ENCODE assay signal across 15 cellular contexts in the genomic region with DNA sequence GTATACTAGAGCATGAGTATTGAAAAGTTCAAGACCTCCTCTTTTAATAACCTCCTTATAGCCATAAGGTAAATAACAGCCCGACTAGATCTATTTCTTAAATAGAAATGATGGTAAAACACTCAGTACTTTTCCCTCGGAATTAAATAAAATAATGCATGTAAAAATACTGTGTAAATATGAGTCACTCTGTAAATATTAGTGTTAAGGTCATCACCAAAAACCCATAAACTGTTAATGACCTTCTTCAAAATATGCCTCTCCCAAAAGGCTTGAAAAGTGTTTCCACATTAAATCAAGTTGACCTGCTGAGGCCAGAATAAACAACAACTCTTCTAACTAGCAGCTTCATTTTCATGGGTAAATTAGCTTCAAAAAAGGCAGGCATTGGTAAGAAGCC. TPM values are rescaled to one million over a fixed set of nuclear protein-coding genes. Genes with fewer than 3 reads are reported as not detected.
DNase-seq lines count a peak whose midpoint lies in the region; ATAC-seq, FAIRE-seq and TF ChIP-seq lines count a peak whose summit lies in the region.
"Had no signal": no experiment of that assay in that cellular context is flagged by ENCODE, and none has a peak within 500 bp of the region (broad histone marks: within the 10 kb centered on the region; RNA-seq: fewer than 3 reads in every experiment).

No MANE protein-coding gene starts in this region.

- H3K4me3 Mint-ChIP-seq in immature natural killer cell, result no peak overlapping the region
- H3K4me3 Mint-ChIP-seq: activated naive CD4-positive, alpha-beta T cell treated with anti-CD3 and anti-CD28 coated beads for 36 hours had no signal

- CTCF ChIA-PET in RWPE1 (lab: Yijun Ruan, JAX), result interaction anchor here (0.7 kb wide), 1 partner anchor 128 kb away, joined by 10 read pairs; no protein-coding TSS in a partner anchor

- H3K9me3 ChIP-seq in esophagus (ENCODE audit: control insufficient read depth in 2 of 2, insufficient read depth in 1 of 2, low read depth in 1 of 2, low read length in 1 of 2) (no peaks in the 10 kb centered on the region), pancreas (no peaks in the 10 kb centered on the region)
- H3K9me3 ChIP-seq: tibial artery had no signal

- no peaks in the 10 kb centered on the region for H3K4me1 Mint-ChIP-seq in immature natural killer cell

- no peak for TF ChIP-seq CTCF in RWPE1 (conservative IDR thresholded peaks at IDR 0.05; ENCODE audit: low read depth)
- no peak for TF ChIP-seq CTCF in pancreas (IDR thresholded peaks at IDR 0.05)

- intact Hi-C loops in pancreas (cut with DNase I), result no loop called here

- H3K9me3 Mint-ChIP-seq in immature natural killer cell, result no peaks in the 10 kb centered on the region
- H3K9me3 Mint-ChIP-seq: activated naive CD4-positive, alpha-beta T cell treated with anti-CD3 and anti-CD28 coated beads for 36 hours had no signal

- H3K36me3 Mint-ChIP-seq in immature natural killer cell, result no peaks in the 10 kb centered on the region

- H3K27me3 ChIP-seq in esophagus (ENCODE audit: control insufficient read depth in 1 of 2, insufficient read depth in 2 of 2, low read length in 2 of 2), result no peaks in the 10 kb centered on the region
- H3K27me3 ChIP-seq in pancreas, result no peaks in the 10 kb centered on the region
- H3K27me3 ChIP-seq: tibial artery had no signal

- H3K4me1 ChIP-seq in esophagus (ENCODE audit: control insufficient read depth in 2 of 2, insufficient read depth in 2 of 2, low read length in 1 of 2), result peaks cover 0 to 3% of the 10 kb centered on the region in 2 donors
- peaks cover 0 to 6% (median 0%) of the 10 kb centered on the region in 3 donors for H3K4me1 ChIP-seq in pancreas

- no peak for FAIRE-seq in pancreas (lab: Jason Lieb, UNC)
- FAIRE-seq: D721Med had no signal

- 24 to 38% methylated on average over 2 of the region's 2 CpGs for WGBS in esophagus, 2 donors
- WGBS in pancreas, 2 donors, result 40 to 41% methylated on average over 2 of the region's 2 CpGs

- H3K36me3 ChIP-seq in esophagus (ENCODE audit: control insufficient read depth in 2 of 2, insufficient read depth in 2 of 2, low read length in 1 of 2), result no peaks in the 10 kb centered on the region
- no peaks in the 10 kb centered on the region for H3K36me3 ChIP-seq in pancreas
- H3K36me3 ChIP-seq: tibial artery had no signal

- no peak overlapping the region for H3K4me3 ChIP-seq in esophagus (ENCODE audit: low read depth in 1 of 2, low read length in 2 of 2)
- no peak overlapping the region for H3K4me3 ChIP-seq in pancreas
- H3K4me3 ChIP-seq: tibial artery had no signal

- POLR2A ChIA-PET in RWPE1 (lab: Yijun Ruan, JAX; ENCODE audit: low non-redundant PET), result interaction anchor here (0.7 kb wide), 1 partner anchor 24 kb away, joined by 7 read pairs; no protein-coding TSS in a partner anchor

- peak; percentile 12 for DNase-seq in GM03348 (ENCODE audit: low spot score)
- DNase-seq in RWPE1 (ENCODE audit: low spot score), result peak; percentile 17
- DNase-seq in pancreas, result no peak
- no peak for DNase-seq in immature natural killer cell
- DNase-seq: activated CD4-positive, alpha-beta T cell treated with anti-CD3 and anti-CD28 coated beads for 1 hour; activated naive CD4-positive, alpha-beta T cell treated with anti-CD3 and anti-CD28 coated beads for 36 hours; islet precursor cell; posterior cingulate gyrus; RPMI8226; tibial artery had no signal

- peaks cover 0 to 11% (median 2%) of the 10 kb centered on the region in 3 donors for H3K27me3 Mint-ChIP-seq in immature natural killer cell (ENCODE audit: low read depth in 3 of 3)

- ATAC-seq in pancreas, result peak in 3 of 4 donors; percentile 20 to 67 (median 32)
- no peak for ATAC-seq in GM21360 (IDR thresholded peaks at IDR 0.05; ENCODE audit: unreplicated experiment)
- no peak for ATAC-seq in HG02852 (IDR thresholded peaks at IDR 0.05; ENCODE audit: unreplicated experiment)
- no peak for ATAC-seq in HG02938 (IDR thresholded peaks at IDR 0.05; ENCODE audit: unreplicated experiment)

- H3K27ac ChIP-seq in RWPE1, result no peak overlapping the region
- H3K27ac ChIP-seq in esophagus (ENCODE audit: low read depth in 2 of 2, low read length in 1 of 2), result peak overlapping the region; percentile 82 to 85
- no peak overlapping the region for H3K27ac ChIP-seq in pancreas

- no peak overlapping the region for H3K27ac Mint-ChIP-seq in immature natural killer cell
- H3K27ac Mint-ChIP-seq: activated naive CD4-positive, alpha-beta T cell treated with anti-CD3 and anti-CD28 coated beads for 36 hours had no signal

RNA-seq across cellular contexts. Expression of a gene that starts 25.3 kb away (rescaled TPM):
- 100 to 1,000 TPM in 1 of 2 donors, 10 to 100 TPM in 1; 62.4 to 103 TPM for polyA plus RNA-seq in esophagus
- total RNA-seq in pancreas, result 10 to 100 TPM; 35.6 to 85.7 (median 60.1) TPM
- 10 to 100 TPM in 1 of 2 donors, 1 to 10 TPM in 1; 9.7 to 33.3 TPM for polyA plus RNA-seq in pancreas
- polyA plus RNA-seq in immature natural killer cell, result 100 to 1,000 TPM; 354 to 367 (median 365) TPM

Comparison
In these comparisons a context has a peak if more than half of its experiments do, and no peak if none do; other contexts are left out.
1. DNase-seq: peak in GM03348 (single experiment) and RWPE1 (single experiment); none in pancreas (0 of 6) and immature natural killer cell (0 of 3).
2. H3K27ac ChIP-seq: peak in esophagus (2 of 2); none in RWPE1 (single experiment) and pancreas (0 of 4).
3. ATAC-seq: peak in pancreas (3 of 4); none in GM21360 (single experiment), HG02852 (single experiment) and HG02938 (single experiment).